Comparison of ENCODE assay signal across 8 cellular contexts in the genomic region with DNA sequence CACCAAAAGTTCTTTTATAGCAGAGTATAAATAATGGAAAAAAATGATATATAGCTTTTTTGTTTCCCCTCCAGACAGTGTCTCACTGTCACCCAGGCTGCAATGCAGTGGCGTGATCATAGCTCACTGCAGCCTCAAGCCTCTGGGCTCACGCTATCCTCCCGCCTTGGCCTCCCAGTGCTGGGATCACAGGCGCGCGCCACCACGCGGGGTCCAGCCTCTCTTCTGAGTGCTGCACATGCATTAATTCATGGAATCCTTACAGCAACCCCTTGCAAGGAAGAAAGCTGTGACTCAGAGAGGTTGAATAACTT. TPM values are rescaled to one million over a fixed set of nuclear protein-coding genes. Genes with fewer than 3 reads are reported as not detected.
DNase-seq lines count a peak whose midpoint lies in the region; ATAC-seq and TF ChIP-seq lines count a peak whose summit lies in the region.

No MANE protein-coding gene starts in this region.

- H3K27me3 Mint-ChIP-seq in activated T-helper 17 cell treated with anti-CD3 and anti-CD28 coated beads, Interleukin-2, amount 50 U/mL, for 72 hours = no peaks in the 10 kb centered on the region

- DNase-seq in HFF-Myc (ENCODE audit: extremely low read depth, low read depth) (no peak), right atrium auricular region (ENCODE audit: low spot score) (no peak), GM10266 (ENCODE audit: extremely low spot score) (no peak), GM03348 (ENCODE audit: low spot score) (no peak)

- H3K9ac ChIP-seq in skeletal muscle tissue (ENCODE audit: low read depth in 1 of 3, low read length in 3 of 3) = peak overlapping the region; percentile 93 to 99 (median 95)

- TF ChIP-seq CTCF in HFF-Myc (IDR thresholded peaks at IDR 0.05; ENCODE audit: low read depth, low read length, missing control alignments) (no peak), right atrium auricular region (IDR thresholded peaks at IDR 0.05) (no peak), GM10266 (IDR thresholded peaks at IDR 0.05; ENCODE audit: control insufficient read depth, insufficient read depth, low read depth, missing control alignments) (no peak)

- H3K27ac ChIP-seq in right atrium auricular region (peak overlapping the region; percentile 86 to 89), skeletal muscle tissue (ENCODE audit: low read depth, low read length) (peak overlapping the region; percentile 92)

- H3K27ac Mint-ChIP-seq in activated T-helper 17 cell treated with anti-CD3 and anti-CD28 coated beads, Interleukin-2, amount 50 U/mL, for 72 hours = peak overlapping the region; percentile 76

- no peaks in the 10 kb centered on the region for H3K9me3 Mint-ChIP-seq in activated T-helper 17 cell treated with anti-CD3 and anti-CD28 coated beads, Interleukin-2, amount 50 U/mL, for 72 hours

- H3K4me1 Mint-ChIP-seq in activated T-helper 17 cell treated with anti-CD3 and anti-CD28 coated beads, Interleukin-2, amount 50 U/mL, for 72 hours = peaks cover 7% of the 10 kb centered on the region

- H3K27me3 ChIP-seq in right atrium auricular region (no peaks in the 10 kb centered on the region), skeletal muscle tissue (ENCODE audit: control insufficient read depth in 3 of 3, insufficient read depth in 3 of 3, low read length in 3 of 3) (no peaks in the 10 kb centered on the region)

- ATAC-seq in activated T-helper 17 cell treated with anti-CD3 and anti-CD28 coated beads, Interleukin-2, amount 50 U/mL, for 72 hours (replicated peaks) = peak; percentile 46
- ATAC-seq in HG03521 (IDR thresholded peaks at IDR 0.05; ENCODE audit: unreplicated experiment) (no peak), HG02970 (IDR thresholded peaks at IDR 0.05; ENCODE audit: low FRiP score, unreplicated experiment) (no peak)

- no peaks in the 10 kb centered on the region for H3K36me3 ChIP-seq in right atrium auricular region
- H3K36me3 ChIP-seq in skeletal muscle tissue (ENCODE audit: control insufficient read depth in 3 of 3, insufficient read depth in 3 of 3, low read length in 3 of 3) = no peaks in the 10 kb centered on the region

- H3K4me3 Mint-ChIP-seq in activated T-helper 17 cell treated with anti-CD3 and anti-CD28 coated beads, Interleukin-2, amount 50 U/mL, for 72 hours = peak overlapping the region; percentile 65

- H3K36me3 Mint-ChIP-seq in activated T-helper 17 cell treated with anti-CD3 and anti-CD28 coated beads, Interleukin-2, amount 50 U/mL, for 72 hours (ENCODE audit: low read depth) = no peaks in the 10 kb centered on the region

- no peaks in the 10 kb centered on the region for H3K9me3 ChIP-seq in right atrium auricular region
- no peaks in the 10 kb centered on the region for H3K9me3 ChIP-seq in skeletal muscle tissue (ENCODE audit: control insufficient read depth in 3 of 3, low read length in 3 of 3)

- H3K4me1 ChIP-seq in right atrium auricular region (peaks cover 0 to 14% of the 10 kb centered on the region in 2 donors), skeletal muscle tissue (ENCODE audit: control insufficient read depth in 3 of 3, insufficient read depth in 3 of 3, low read length in 3 of 3) (peaks cover 14 to 15% (median 15%) of the 10 kb centered on the region in 3 donors)

- H3K4me3 ChIP-seq in HFF-Myc (replicated peaks; ENCODE audit: low read depth, low read length) (peak overlapping the region; percentile 57), right atrium auricular region (peak overlapping the region; percentile 67 to 69), skeletal muscle tissue (ENCODE audit: low read length in 3 of 3) (peak overlapping the region; percentile 89 to 90 (median 89))

RNA-seq across cellular contexts. Expression of a gene that starts 18.0 kb away (rescaled TPM):
- total RNA-seq in activated T-helper 17 cell treated with anti-CD3 and anti-CD28 coated beads, Interleukin-2, amount 50 U/mL, for 72 hours = under 1 TPM; 0.28 to 0.48 TPM
- total RNA-seq in right atrium auricular region = 10 to 100 TPM; 21.2 to 22.9 TPM
- 5.7 TPM for total RNA-seq in skeletal muscle tissue

RNA-seq across cellular contexts. Expression of a gene that starts 42.9 kb away (rescaled TPM):
- total RNA-seq in activated T-helper 17 cell treated with anti-CD3 and anti-CD28 coated beads, Interleukin-2, amount 50 U/mL, for 72 hours = 10 to 100 TPM; 90.7 to 95.1 TPM
- total RNA-seq in right atrium auricular region (10 to 100 TPM; 48.5 to 59.5 TPM), skeletal muscle tissue (50.6 TPM)

RNA-seq across cellular contexts. Expression of a gene that starts 43.2 kb away (rescaled TPM):
- 1 to 10 TPM; 2.9 TPM for total RNA-seq in activated T-helper 17 cell treated with anti-CD3 and anti-CD28 coated beads, Interleukin-2, amount 50 U/mL, for 72 hours
- under 1 TPM; 0.37 to 0.83 TPM for total RNA-seq in right atrium auricular region
- total RNA-seq in skeletal muscle tissue = 1.6 TPM

RNA-seq across cellular contexts. Expression of a gene that starts 56.8 kb away (rescaled TPM):
- 10 to 100 TPM; 30.0 to 43.3 TPM for total RNA-seq in activated T-helper 17 cell treated with anti-CD3 and anti-CD28 coated beads, Interleukin-2, amount 50 U/mL, for 72 hours
- 10 to 100 TPM; 16.0 to 22.1 TPM for total RNA-seq in right atrium auricular region
- total RNA-seq in skeletal muscle tissue = 3.7 TPM
